In the genomic region with DNA sequence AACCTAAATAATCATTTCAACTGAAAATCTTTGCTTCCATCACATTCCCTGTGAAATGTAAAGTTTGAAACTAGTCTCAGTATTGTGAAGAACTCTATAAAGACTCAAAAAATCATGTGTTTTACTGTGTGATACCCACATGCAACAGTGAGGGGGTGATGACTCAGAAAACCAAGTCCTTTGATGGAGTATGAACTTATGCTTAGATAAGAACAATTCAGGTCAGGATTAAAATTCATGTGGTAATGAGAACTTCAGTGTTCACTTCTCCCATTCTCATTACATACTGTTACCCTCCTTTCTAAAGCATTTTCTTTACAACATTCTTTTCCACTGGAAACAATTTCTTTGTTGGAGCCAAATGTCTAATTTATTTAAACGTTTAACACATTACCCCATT, we compare ENCODE assay signal across 32 cellular contexts.
DNase-seq lines count a peak whose midpoint lies in the region; ATAC-seq, FAIRE-seq and TF ChIP-seq lines count a peak whose summit lies in the region.
"Had no signal": no experiment of that assay in that cellular context is flagged by ENCODE, and none has a peak within 500 bp of the region (broad histone marks: within the 10 kb centered on the region; RNA-seq: fewer than 3 reads in every experiment).

No MANE protein-coding gene starts in this region.

- ATAC-seq in GM23338 (no peak), HG02759 (IDR thresholded peaks at IDR 0.05; ENCODE audit: unreplicated experiment) (no peak), HepG2 (no peak), GM21515 (IDR thresholded peaks at IDR 0.05; ENCODE audit: unreplicated experiment) (no peak), GM18505 (IDR thresholded peaks at IDR 0.05; ENCODE audit: unreplicated experiment) (no peak)
- ATAC-seq: left lung; naive thymus-derived CD4-positive, alpha-beta T cell had no signal

- BruUV-seq in HepG2 (replicated peaks; lab: Mats Ljungman, UMichigan), result no TSS peak

- no peak for TF ChIP-seq RAD21 in HepG2 (CRISPR knock-in tag; IDR thresholded peaks at IDR 0.05)

- H3K27me3 ChIP-seq in GM23338 (ENCODE audit: insufficient read depth) (no peaks in the 10 kb centered on the region), HepG2 (ENCODE audit: control insufficient read depth in 1 of 2, insufficient read depth in 2 of 2, low read length in 2 of 2) (no peaks in the 10 kb centered on the region)
- H3K27me3 ChIP-seq: esophagus muscularis mucosa, left lung, ovary, right atrium auricular region had no signal

- H3K27ac ChIP-seq in GM23338 (ENCODE audit: low read depth) (no peak overlapping the region), HepG2 (ENCODE audit: extremely low read length, insufficient read depth, low read length) (no peak overlapping the region)
- H3K27ac ChIP-seq: esophagus muscularis mucosa, left lung, ovary, right atrium auricular region, WERI-Rb-1 had no signal

- H3K36me3 ChIP-seq in GM23338 (ENCODE audit: insufficient read depth), result no peaks in the 10 kb centered on the region
- H3K36me3 ChIP-seq in HepG2 (replicated peaks in 1 of 2; ENCODE audit: control insufficient read depth in 1 of 2, insufficient read depth in 2 of 2, low read length in 2 of 2), result no peaks in the 10 kb centered on the region
- H3K36me3 ChIP-seq: esophagus muscularis mucosa, left lung, ovary, right atrium auricular region, WERI-Rb-1 had no signal

- no peak overlapping the region for H3K4me3 Mint-ChIP-seq in GM23338
- H3K4me3 Mint-ChIP-seq: activated CD4-positive, alpha-beta T cell treated with anti-CD3 and anti-CD28 coated beads, Interleukin-2, amount 10 ng/mL, durations not matched to agents 24 days and 14 days; activated naive CD8-positive, alpha-beta T cell treated with anti-CD3 and anti-CD28 coated beads, Interleukin-2, amount 10 ng/mL, durations not matched to agents 7 days and 5 days; activated T-cell treated with anti-CD3 and anti-CD28 coated beads, Interleukin-2, amount 50 U/mL, for 24 hours; IgD-negative memory B cell; immature natural killer cell; mesothelial cell of epicardium; naive thymus-derived CD4-positive, alpha-beta T cell; T-helper 2 cell treated with Interferon-gamma antibody and Interleukin-4, amounts not matched to agents 5 μg/mL and 100 μg/mL, for 36 hours; type B pancreatic cell had no signal

- TF ChIP-seq EP300 in HepG2 (IDR thresholded peaks at IDR 0.05; ENCODE audit: low read depth in 2 of 2, low read length in 2 of 2), result no peak
- TF ChIP-seq EP300 in HepG2 (CRISPR knock-in tag; IDR thresholded peaks at IDR 0.05; ENCODE audit: borderline replicate concordance), result no peak

- POLR2A ChIA-PET in HepG2 (lab: Yijun Ruan, JAX), result no interaction called here

- CTCF ChIA-PET in HepG2 (lab: Yijun Ruan, JAX; ENCODE audit: low intra/inter-chr PET ratio, low total read pairs), result no interaction called here

- H3K9me3 Mint-ChIP-seq in GM23338, result no peaks in the 10 kb centered on the region
- H3K9me3 Mint-ChIP-seq: activated CD4-positive, alpha-beta T cell treated with anti-CD3 and anti-CD28 coated beads, Interleukin-2, amount 10 ng/mL, durations not matched to agents 24 days and 14 days; activated naive CD8-positive, alpha-beta T cell treated with anti-CD3 and anti-CD28 coated beads, Interleukin-2, amount 10 ng/mL, durations not matched to agents 7 days and 5 days; IgD-negative memory B cell; mesothelial cell of epicardium; T-helper 2 cell treated with Interferon-gamma antibody and Interleukin-4, amounts not matched to agents 5 μg/mL and 100 μg/mL, for 36 hours; type B pancreatic cell had no signal

- H3K4me1 ChIP-seq in GM23338 (ENCODE audit: insufficient read depth), result peaks cover 9% of the 10 kb centered on the region
- H3K4me1 ChIP-seq in HepG2 (ENCODE audit: insufficient read depth, low read length), result peaks cover 6% of the 10 kb centered on the region
- H3K4me1 ChIP-seq: left lung had no signal

- no peak overlapping the region for H3K4me2 ChIP-seq in GM23338
- H3K4me2 ChIP-seq in HepG2 (ENCODE audit: low read depth, low read length), result no peak overlapping the region

- no peak overlapping the region for H3K9ac ChIP-seq in HepG2 (ENCODE audit: insufficient read depth, low read depth, low read length)

- in situ Hi-C loops in HepG2 (cut with HindIII; ENCODE audit: extremely low pct_ligation_motif_present, low pct_unique_long_range_greater_than_20kb), result no loop called here

- H4K20me1 ChIP-seq in GM23338 (replicated peaks; ENCODE audit: insufficient read depth) (no peaks in the 10 kb centered on the region), HepG2 (ENCODE audit: insufficient read depth, low read length) (no peaks in the 10 kb centered on the region)

- H3K27ac Mint-ChIP-seq in GM23338, result 0 out of 2 replicates have a peak overlapping the region, but pooled peaks have one; percentile 20
- H3K27ac Mint-ChIP-seq: activated CD4-positive, alpha-beta T cell treated with anti-CD3 and anti-CD28 coated beads, Interleukin-2, amount 10 ng/mL, durations not matched to agents 24 days and 14 days; activated naive CD8-positive, alpha-beta T cell treated with anti-CD3 and anti-CD28 coated beads, Interleukin-2, amount 10 ng/mL, durations not matched to agents 7 days and 5 days; activated T-cell treated with anti-CD3 and anti-CD28 coated beads, Interleukin-2, amount 50 U/mL, for 24 hours; IgD-negative memory B cell; immature natural killer cell; mesothelial cell of epicardium; naive thymus-derived CD4-positive, alpha-beta T cell; T-helper 2 cell treated with Interferon-gamma antibody and Interleukin-4, amounts not matched to agents 5 μg/mL and 100 μg/mL, for 36 hours; type B pancreatic cell had no signal

- TF ChIP-seq POLR2A in HepG2 (IDR thresholded peaks at IDR 0.05; ENCODE audit: insufficient read depth in 1 of 2, low read depth in 2 of 2, low read length in 2 of 2), result no peak
- TF ChIP-seq POLR2A in GM18505 (IDR thresholded peaks at IDR 0.05; ENCODE audit: borderline replicate concordance, extremely low read depth, insufficient read depth, insufficient read length), result no peak

- no peak for DNase-seq in GM23338 (ENCODE audit: low spot score)
- peak; percentile 76 for DNase-seq in amniotic epithelial cell (ENCODE audit: low read depth)
- DNase-seq in fibroblast of pulmonary artery (ENCODE audit: low read depth), result peak; percentile 4
- DNase-seq in renal cortical epithelial cell (ENCODE audit: low read depth), result peak; percentile 57
- no peak for DNase-seq in HepG2 (ENCODE audit: low spot score)
- DNase-seq: activated CD4-positive, alpha-beta T cell treated with anti-CD3 and anti-CD28 coated beads, Interleukin-2, amount 10 ng/mL, durations not matched to agents 24 days and 14 days; activated gamma-delta T cell; activated naive CD8-positive, alpha-beta T cell treated with anti-CD3 and anti-CD28 coated beads, Interleukin-2, amount 10 ng/mL, durations not matched to agents 7 days and 5 days; activated T-cell treated with anti-CD3 and anti-CD28 coated beads, Interleukin-2, amount 50 U/mL, for 24 hours; COR-L47; hypothalamus; immature natural killer cell; left lung; naive thymus-derived CD4-positive, alpha-beta T cell; NCI-H1092 treated with DMSO at 0.1 percent for 48 hours; NCI-H187; NCI-H524 treated with DMSO at 0.1 percent for 48 hours; ovary; SHP77; stimulated activated CD4-positive, alpha-beta T cell treated with anti-CD3 and anti-CD28 coated beads, Interleukin-2, amount 100 ng/mL, for 24 hours; WERI-Rb-1 had no signal

- no peaks in the 10 kb centered on the region for H3K36me3 Mint-ChIP-seq in GM23338 (ENCODE audit: low read depth)
- H3K36me3 Mint-ChIP-seq: activated naive CD8-positive, alpha-beta T cell treated with anti-CD3 and anti-CD28 coated beads, Interleukin-2, amount 10 ng/mL, durations not matched to agents 7 days and 5 days; mesothelial cell of epicardium; type B pancreatic cell had no signal

- no peak for FAIRE-seq in HepG2 (lab: Jason Lieb, UNC)
- FAIRE-seq: bronchial epithelial cell, H1 had no signal

- no peak overlapping the region for H2AFZ ChIP-seq in GM23338
- no peak overlapping the region for H2AFZ ChIP-seq in HepG2 (ENCODE audit: low read length)

- TF ChIP-seq CTCF in GM23338 (conservative IDR thresholded peaks at IDR 0.05; ENCODE audit: low read depth in 2 of 2) (no peak), fibroblast of pulmonary artery (IDR thresholded peaks at IDR 0.05; ENCODE audit: low read length, missing control alignments) (no peak), HepG2 (CRISPR knock-in tag; IDR thresholded peaks at IDR 0.05) (no peak)

- no peak overlapping the region for H3K4me3 ChIP-seq in GM23338
- no peak overlapping the region for H3K4me3 ChIP-seq in fibroblast of pulmonary artery (replicated peaks; ENCODE audit: low read depth, low read length)
- no peak overlapping the region for H3K4me3 ChIP-seq in HepG2 (replicated peaks in 1 of 3; ENCODE audit: insufficient read depth in 1 of 3, low read depth in 2 of 3, low read length in 3 of 3)
- H3K4me3 ChIP-seq: esophagus muscularis mucosa, left lung, ovary, right atrium auricular region had no signal

- H3K9me3 ChIP-seq in HepG2 (ENCODE audit: low read length), result no peaks in the 10 kb centered on the region
- H3K9me3 ChIP-seq: esophagus muscularis mucosa, left lung, ovary, right atrium auricular region had no signal

- 69% methylated on average over 1 of the region's 1 CpG for WGBS in HepG2 (ENCODE audit: low lambda C conversion rate)

- H3K27me3 Mint-ChIP-seq in GM23338 (ENCODE audit: insufficient read depth, low read depth, poor library complexity), result no peaks in the 10 kb centered on the region
- H3K27me3 Mint-ChIP-seq: activated CD4-positive, alpha-beta T cell treated with anti-CD3 and anti-CD28 coated beads, Interleukin-2, amount 10 ng/mL, durations not matched to agents 24 days and 14 days; activated naive CD8-positive, alpha-beta T cell treated with anti-CD3 and anti-CD28 coated beads, Interleukin-2, amount 10 ng/mL, durations not matched to agents 7 days and 5 days; activated T-cell treated with anti-CD3 and anti-CD28 coated beads, Interleukin-2, amount 50 U/mL, for 24 hours; IgD-negative memory B cell; naive thymus-derived CD4-positive, alpha-beta T cell; type B pancreatic cell had no signal

- intact Hi-C loops in HepG2 (cut with micrococcal nuclease; ENCODE audit: unreplicated experiment), result no loop called here

- no peaks in the 10 kb centered on the region for H3K79me2 ChIP-seq in GM23338 (replicated peaks; ENCODE audit: insufficient read depth)
- no peaks in the 10 kb centered on the region for H3K79me2 ChIP-seq in HepG2 (ENCODE audit: insufficient read depth, low read length)

- peaks cover 13% of the 10 kb centered on the region for H3K4me1 Mint-ChIP-seq in GM23338
- H3K4me1 Mint-ChIP-seq: activated CD4-positive, alpha-beta T cell treated with anti-CD3 and anti-CD28 coated beads, Interleukin-2, amount 10 ng/mL, durations not matched to agents 24 days and 14 days; activated naive CD8-positive, alpha-beta T cell treated with anti-CD3 and anti-CD28 coated beads, Interleukin-2, amount 10 ng/mL, durations not matched to agents 7 days and 5 days; IgD-negative memory B cell; immature natural killer cell; mesothelial cell of epicardium; naive thymus-derived CD4-positive, alpha-beta T cell had no signal

- H3F3A ChIP-seq in GM23338 (replicated peaks; ENCODE audit: low read depth), result no peaks in the 10 kb centered on the region

- no peaks in the 10 kb centered on the region for H3K9me2 ChIP-seq in GM23338 (ENCODE audit: insufficient read depth)

TF ChIP-seq in GM23338, 12 proteins besides CTCF, POLR2A, EP300 and RAD21 (continues in another document):
- no peak for TF ChIP-seq NANOG (IDR thresholded peaks at IDR 0.05; ENCODE audit: borderline replicate concordance)

TF ChIP-seq in HepG2, 621 proteins besides CTCF, POLR2A, EP300 and RAD21 (continues in another document):
- TF ChIP-seq ZNF790 (CRISPR knock-in tag; IDR thresholded peaks at IDR 0.05; ENCODE audit: borderline replicate concordance), result no peak

Comparison
In these comparisons a context has a peak if more than half of its experiments do, and no peak if none do; other contexts are left out.
1. DNase-seq: peak in amniotic epithelial cell (single experiment), fibroblast of pulmonary artery (single experiment) and renal cortical epithelial cell (single experiment); none in GM23338 (single experiment) and HepG2 (single experiment).